8 cellular contexts compared by ENCODE assay signal in genomic region chr20:20017001-20017851, GRCh38. TPM values are rescaled to one million over a fixed set of nuclear protein-coding genes. Genes with fewer than 3 reads are reported as not detected.
DNase-seq lines count a peak whose midpoint lies in the region; TF ChIP-seq lines count a peak whose summit lies in the region.

TSS of gene NAA20 (plus strand) at chr20:20017362. CDS start at chr20:20017397, 35 bp downstream.

- H3K9me3 ChIP-seq in H9 (ENCODE audit: control insufficient read depth, low read depth, low read length) (no peaks in the 10 kb centered on the region), SJCRH30 (replicated peaks) (no peaks in the 10 kb centered on the region), neuronal stem cell (replicated peaks in 1 of 2; ENCODE audit: control insufficient read depth in 2 of 2, insufficient read depth in 1 of 2, low read depth in 1 of 2, low read length in 2 of 2) (no peaks in the 10 kb centered on the region)

- H4K20me1 ChIP-seq in H9 (ENCODE audit: control insufficient read depth, insufficient read depth, insufficient read length): no peaks in the 10 kb centered on the region

- H4K5ac ChIP-seq in H9 (ENCODE audit: insufficient read length, low read depth, low read length): no peak within 1 kb of the TSS

- H3K27ac Mint-ChIP-seq in H9: peak within 1 kb of the TSS; percentile 77 to 96 (median 93); a peak in 4 of 7 replicates

- H2AFZ ChIP-seq in H9 (ENCODE audit: low read length) (no peak within 1 kb of the TSS), neuronal stem cell (ENCODE audit: low read length) (peak within 1 kb of the TSS; percentile 98)

- H3K4me2 ChIP-seq in H9 (ENCODE audit: insufficient read depth, insufficient read length, low read length) (peak within 1 kb of the TSS; percentile 44), neuronal stem cell (ENCODE audit: insufficient read depth, low read length, poor library complexity, severe bottlenecking) (peak within 1 kb of the TSS; percentile 88)

- WGBS in H9 (ENCODE audit: extremely low coverage, insufficient read length, low lambda C conversion rate): no CpG with 5 or more reads among the region's 82 CpGs
- WGBS in neuronal stem cell (ENCODE audit: extremely low coverage in 2 of 2, insufficient read length in 2 of 2, insufficient replicate concordance in 1 of 2), 2 donors: no CpG with 5 or more reads among the region's 82 CpGs

- H3K27me3 Mint-ChIP-seq in H9 (ENCODE audit: low read depth): no peaks in the 10 kb centered on the region; the same call in 1 of the 2 replicates

- H3K23me2 ChIP-seq in H9 (ENCODE audit: insufficient read length, low read depth, low read length, poor library complexity, severe bottlenecking): no peaks in the 10 kb centered on the region

- H3K4ac ChIP-seq in H9 (ENCODE audit: low read depth, low read length) (no peak within 1 kb of the TSS), neuronal stem cell (ENCODE audit: low read length) (no peak within 1 kb of the TSS)

- peaks cover 0 to 8% (median 6%) of the 10 kb centered on the region in 3 experiments; a peak in 3 of 7 replicates for H3K36me3 Mint-ChIP-seq in H9 (ENCODE audit: insufficient read depth in 1 of 3, low read depth in 3 of 3)

- H3T11ph ChIP-seq in H9 (ENCODE audit: low read length): no peak within 1 kb of the TSS

- H3K4me1 ChIP-seq in H9 (ENCODE audit: insufficient read depth, low read length) (peaks cover 2% of the 10 kb centered on the region; the same call in 1 of the 2 replicates), SJCRH30 (peaks cover 3% of the 10 kb centered on the region; the same call in 1 of the 2 replicates), neuronal stem cell (ENCODE audit: control insufficient read depth in 2 of 2, insufficient read depth in 1 of 2, low read depth in 1 of 2, low read length in 2 of 2) (peaks cover 5 to 7% of the 10 kb centered on the region in 2 donors)

- peaks cover 11% of the 10 kb centered on the region; the same call in 1 of the 2 replicates for H3K79me2 ChIP-seq in H9 (ENCODE audit: insufficient read depth, low read length)

- no peak within 1 kb of the TSS for H2BK20ac ChIP-seq in H9 (ENCODE audit: low read depth, low read length, poor library complexity, severe bottlenecking)

- no peak within 1 kb of the TSS for H2BK5ac ChIP-seq in H9 (ENCODE audit: insufficient read length, low read length)
- peak within 1 kb of the TSS; percentile 93 for H2BK5ac ChIP-seq in neuronal stem cell (ENCODE audit: low read length)

- H3K9ac ChIP-seq in H9 (ENCODE audit: extremely low read depth, insufficient read length, low read length) (peak within 1 kb of the TSS; percentile 39), neuronal stem cell (ENCODE audit: low read depth, low read length, poor library complexity) (peak within 1 kb of the TSS; percentile 92)

- no peak within 1 kb of the TSS for H3K56ac ChIP-seq in H9 (ENCODE audit: insufficient read length, low read depth, low read length)

- H2AK5ac ChIP-seq in H9 (ENCODE audit: insufficient read length, low read length) (no peak within 1 kb of the TSS), neuronal stem cell (ENCODE audit: low read depth, low read length) (peak within 1 kb of the TSS; percentile 28)

- H3K4me3 Mint-ChIP-seq in H9: peak within 1 kb of the TSS; percentile 83 to 88

- peak; percentile 81 for DNase-seq in GF-D8 (lab: John Stamatoyannopoulos, UW)
- DNase-seq in H9: peak; percentile 98
- peak; percentile 95 for DNase-seq in M059J (ENCODE audit: low read depth)
- DNase-seq in SJCRH30: peak; percentile 95
- DNase-seq in activated naive CD4-positive, alpha-beta T cell (lab: John Stamatoyannopoulos, UW): peak; percentile 73 to 84 (median 80)
- peak; percentile 81 for DNase-seq in foreskin melanocyte
- peak; percentile 81 for DNase-seq in neuronal stem cell (ENCODE audit: low spot score)

- no peak within 1 kb of the TSS for H2BK120ac ChIP-seq in H9 (ENCODE audit: low read depth, low read length, poor library complexity, severe bottlenecking)
- H2BK120ac ChIP-seq in neuronal stem cell (ENCODE audit: low read depth, low read length): no peak within 1 kb of the TSS

- H3K23ac ChIP-seq in H9 (ENCODE audit: insufficient read length, low read depth, low read length): no peak within 1 kb of the TSS
- peak within 1 kb of the TSS; percentile 77 for H3K23ac ChIP-seq in neuronal stem cell (ENCODE audit: low read depth, low read length, poor library complexity)

- peaks cover 22 to 32% of the 10 kb centered on the region in 2 experiments for H3K4me1 Mint-ChIP-seq in H9

- H3K4me3 ChIP-seq in SJCRH30 (peak within 1 kb of the TSS; percentile 85), neuronal stem cell (ENCODE audit: low read length in 2 of 2) (peak within 1 kb of the TSS; percentile 96 to 99)

- no peak within 1 kb of the TSS for H3K27ac ChIP-seq in H9 (ENCODE audit: insufficient read length, low read depth, low read length)
- peak within 1 kb of the TSS; percentile 68 for H3K27ac ChIP-seq in SJCRH30
- peak within 1 kb of the TSS; percentile 2 for H3K27ac ChIP-seq in neuronal stem cell (replicated peaks; ENCODE audit: low read length)

- H4K8ac ChIP-seq in H9 (replicated peaks; ENCODE audit: insufficient read length, low read depth, low read length) (no peak within 1 kb of the TSS), neuronal stem cell (ENCODE audit: low read depth, low read length) (peak within 1 kb of the TSS; percentile 50)

- H3K36me3 ChIP-seq in SJCRH30: peaks cover 15% of the 10 kb centered on the region
- H3K36me3 ChIP-seq in neuronal stem cell (replicated peaks in 1 of 2; ENCODE audit: control insufficient read depth in 2 of 2, insufficient read depth in 2 of 2, low read length in 2 of 2): peaks cover 0 to 22% of the 10 kb centered on the region in 2 donors

- H3K18ac ChIP-seq in H9 (ENCODE audit: insufficient read length, low read depth, low read length) (peak within 1 kb of the TSS; percentile 6), neuronal stem cell (ENCODE audit: low read length) (peak within 1 kb of the TSS; percentile 86)

- H3K79me1 ChIP-seq in H9 (ENCODE audit: insufficient read depth, low read depth, low read length, poor library complexity, severe bottlenecking) (peaks cover 6% of the 10 kb centered on the region), neuronal stem cell (ENCODE audit: low read depth, low read length) (peaks cover 13% of the 10 kb centered on the region)

- no peaks in the 10 kb centered on the region for H3K9me3 Mint-ChIP-seq in H9

- H3K27me3 ChIP-seq in H9 (ENCODE audit: insufficient read depth, low read length) (no peaks in the 10 kb centered on the region), SJCRH30 (no peaks in the 10 kb centered on the region), neuronal stem cell (ENCODE audit: control insufficient read depth in 3 of 3, insufficient read depth in 3 of 3, low read depth in 1 of 3, low read length in 3 of 3) (no peaks in the 10 kb centered on the region)

- TF ChIP-seq CTCF in H9 (conservative IDR thresholded peaks at IDR 0.05): peak; percentile 71
- TF ChIP-seq CTCF in subcutaneous adipose tissue (IDR thresholded peaks at IDR 0.05; ENCODE audit: low read depth): no peak

- peak within 1 kb of the TSS; percentile 54; the same call in 1 of the 2 replicates for H3K14ac ChIP-seq in H9 (ENCODE audit: insufficient read depth, low read length)
- H3K14ac ChIP-seq in neuronal stem cell (ENCODE audit: low read length): peak within 1 kb of the TSS; percentile 94

- H4K91ac ChIP-seq in H9 (ENCODE audit: insufficient read length, low read depth, low read length) (no peak within 1 kb of the TSS), neuronal stem cell (ENCODE audit: low read depth, low read length, poor library complexity) (no peak within 1 kb of the TSS)

- H2BK15ac ChIP-seq in H9 (ENCODE audit: low read depth, low read length) (no peak within 1 kb of the TSS), neuronal stem cell (ENCODE audit: low read length) (no peak within 1 kb of the TSS)

- H2BK12ac ChIP-seq in H9 (ENCODE audit: insufficient read length, low read depth, low read length): no peak within 1 kb of the TSS
- no peak within 1 kb of the TSS for H2BK12ac ChIP-seq in neuronal stem cell (ENCODE audit: low read length)

RNA-seq across cellular contexts. Expression of gene NAA20, which starts in this region (rescaled TPM):
- total RNA-seq in H9 (2021): 46.4 and 48.1 TPM in 2 replicates
- total RNA-seq in M059J (2014; rRNA removed; shearing (Covaris generic)): 103 and 135 TPM in 2 replicates
- 63.8 and 71.3 TPM in 2 replicates for total RNA-seq in SJCRH30 (2014; rRNA removed; shearing (Covaris generic))
- 28.6 TPM for polyA plus RNA-seq in neuronal stem cell (2013, experiment 1 of 2)
- 29.3 TPM for polyA plus RNA-seq in neuronal stem cell (2013, experiment 2 of 2)
- 10 to 100 TPM; 25.4 to 46.7 (median 42.2) TPM for total RNA-seq in subcutaneous adipose tissue
